18 cellular contexts compared by ENCODE assay signal in genomic region chr22:50182176-50183081, GRCh38. TPM values are rescaled to one million over a fixed set of nuclear protein-coding genes. Genes with fewer than 3 reads are reported as not detected.
DNase-seq lines count a peak whose midpoint lies in the region; ATAC-seq, FAIRE-seq and TF ChIP-seq lines count a peak whose summit lies in the region.
"Had no signal": no experiment of that assay in that cellular context is flagged by ENCODE, and none has a peak within 500 bp of the region (broad histone marks: within the 10 kb centered on the region; RNA-seq: fewer than 3 reads in every experiment).

No MANE protein-coding gene starts in this region.

- no peak for TF ChIP-seq RAD21 in liver (IDR thresholded peaks at IDR 0.05)

- no peaks in the 10 kb centered on the region for H3K27me3 Mint-ChIP-seq in MCF 10A (ENCODE audit: insufficient read depth, unreplicated experiment)
- peaks cover 13% of the 10 kb centered on the region for H3K27me3 Mint-ChIP-seq in T-helper 17 cell
- H3K27me3 Mint-ChIP-seq: type B pancreatic cell had no signal

- intact Hi-C loops in breast epithelium (cut with DNase I; ENCODE audit: low total_unique reads) = loop anchor here (10.0 kb wide), 1 partner anchor 228 kb away; no protein-coding TSS in a partner anchor
- intact Hi-C loops in MCF 10A (cut with micrococcal nuclease) = no loop called here
- intact Hi-C loops in upper lobe of right lung (cut with DNase I) = no loop called here

- WGBS in liver = 74% methylated on average over 31 of the region's 31 CpGs
- WGBS in small intestine, 3 donors = 75 to 79% (median 75%) methylated on average over 27 to 31 of the region's 31 CpGs

- H3K4me1 Mint-ChIP-seq in MCF 10A (ENCODE audit: insufficient read depth, unreplicated experiment) (no peaks in the 10 kb centered on the region), T-helper 17 cell (peaks cover 12% of the 10 kb centered on the region)

- POLR2A ChIA-PET in MCF 10A (lab: Yijun Ruan, JAX) = no interaction called here

- H3K4me3 ChIP-seq in breast epithelium (no peak overlapping the region), liver (ENCODE audit: low read depth in 1 of 3, low read length in 3 of 3) (no peak overlapping the region), upper lobe of right lung (no peak overlapping the region), small intestine (ENCODE audit: low read depth in 1 of 2, low read length in 2 of 2) (no peak overlapping the region)
- H3K4me3 ChIP-seq: ascending aorta had no signal

- H3K36me3 Mint-ChIP-seq in MCF 10A (ENCODE audit: insufficient read depth, unreplicated experiment) (no peaks in the 10 kb centered on the region), T-helper 17 cell (ENCODE audit: low read depth) (peaks cover 7% of the 10 kb centered on the region)
- H3K36me3 Mint-ChIP-seq: type B pancreatic cell had no signal

- no peak for FAIRE-seq in small intestine (lab: Jason Lieb, UNC)
- FAIRE-seq: HTR-8/SVneo had no signal

- no peaks in the 10 kb centered on the region for H3K36me3 ChIP-seq in breast epithelium
- H3K36me3 ChIP-seq in liver (ENCODE audit: control insufficient read depth in 4 of 4, insufficient read depth in 3 of 4, low read depth in 1 of 4, low read length in 3 of 4) = peaks cover 0 to 7% (median 0%) of the 10 kb centered on the region in 4 donors
- H3K36me3 ChIP-seq in upper lobe of right lung = no peaks in the 10 kb centered on the region
- no peaks in the 10 kb centered on the region for H3K36me3 ChIP-seq in small intestine (ENCODE audit: control insufficient read depth in 2 of 2, insufficient read depth in 2 of 2, low read length in 2 of 2)
- H3K36me3 ChIP-seq: ascending aorta had no signal

- H3K4me3 Mint-ChIP-seq in MCF 10A (ENCODE audit: unreplicated experiment) (no peak overlapping the region), T-helper 17 cell (peak overlapping the region; percentile 45)
- H3K4me3 Mint-ChIP-seq: mesothelial cell of epicardium, type B pancreatic cell had no signal

- no peak for TF ChIP-seq CTCF in breast epithelium (IDR thresholded peaks at IDR 0.05)
- TF ChIP-seq CTCF in MCF 10A (IDR thresholded peaks at IDR 0.05; ENCODE audit: unreplicated experiment) = no peak
- TF ChIP-seq CTCF in liver (IDR thresholded peaks at IDR 0.05; ENCODE audit: low read depth, low read length, missing input control) = no peak
- no peak for TF ChIP-seq CTCF in upper lobe of right lung (IDR thresholded peaks at IDR 0.05)

- H3K27me3 ChIP-seq in breast epithelium (no peaks in the 10 kb centered on the region), liver (ENCODE audit: control insufficient read depth in 4 of 4, insufficient read depth in 4 of 4, low read length in 3 of 4) (no peaks in the 10 kb centered on the region), upper lobe of right lung (no peaks in the 10 kb centered on the region), small intestine (ENCODE audit: control insufficient read depth in 2 of 2, insufficient read depth in 2 of 2, low read length in 2 of 2) (no peaks in the 10 kb centered on the region)
- H3K27me3 ChIP-seq: ascending aorta had no signal

- CTCF ChIA-PET in MCF 10A (lab: Yijun Ruan, JAX) = no interaction called here

- BruUV-seq in MCF 10A (replicated peaks; lab: Mats Ljungman, UMichigan) = no TSS peak

- no peaks in the 10 kb centered on the region for H3K9me3 Mint-ChIP-seq in MCF 10A (ENCODE audit: unreplicated experiment)
- H3K9me3 Mint-ChIP-seq: mesothelial cell of epicardium, type B pancreatic cell had no signal

- H3K9me3 ChIP-seq in breast epithelium = no peaks in the 10 kb centered on the region
- no peaks in the 10 kb centered on the region for H3K9me3 ChIP-seq in T-helper 17 cell (ENCODE audit: control insufficient read depth, low read length, poor library complexity, severe bottlenecking)
- no peaks in the 10 kb centered on the region for H3K9me3 ChIP-seq in liver (ENCODE audit: control insufficient read depth in 4 of 4, low read length in 3 of 4)
- no peaks in the 10 kb centered on the region for H3K9me3 ChIP-seq in upper lobe of right lung
- no peaks in the 10 kb centered on the region for H3K9me3 ChIP-seq in small intestine (ENCODE audit: control insufficient read depth, low read depth)
- H3K9me3 ChIP-seq: ascending aorta had no signal

- peak overlapping the region; percentile 62 to 75 for H3K27ac ChIP-seq in breast epithelium
- no peak overlapping the region for H3K27ac ChIP-seq in liver (ENCODE audit: low read depth in 1 of 2, low read length in 2 of 2)
- no peak overlapping the region for H3K27ac ChIP-seq in upper lobe of right lung
- H3K27ac ChIP-seq in small intestine (ENCODE audit: low read depth in 1 of 2, low read length in 1 of 2) = no peak overlapping the region
- H3K27ac ChIP-seq: ascending aorta had no signal

- H3K4me1 ChIP-seq in breast epithelium (peaks cover 5 to 7% of the 10 kb centered on the region in 2 donors), liver (ENCODE audit: control insufficient read depth in 4 of 4, insufficient read depth in 4 of 4, low read length in 3 of 4) (peaks cover 8 to 24% (median 16%) of the 10 kb centered on the region in 4 donors), upper lobe of right lung (peaks cover 28% of the 10 kb centered on the region), small intestine (ENCODE audit: control insufficient read depth in 2 of 2, insufficient read depth in 1 of 2, low read depth in 1 of 2, low read length in 1 of 2) (no peaks in the 10 kb centered on the region)

- ATAC-seq in T-helper 17 cell (no peak), upper lobe of right lung (peak; percentile 31), HG03565 (IDR thresholded peaks at IDR 0.05; ENCODE audit: unreplicated experiment) (no peak), GM18873 (IDR thresholded peaks at IDR 0.05; ENCODE audit: low FRiP score, unreplicated experiment) (no peak)

- no peak overlapping the region for H3K9ac ChIP-seq in liver (ENCODE audit: low read depth in 1 of 2, low read length in 2 of 2)

- no peak for TF ChIP-seq POLR2A in breast epithelium (IDR thresholded peaks at IDR 0.05)

- H3K27ac Mint-ChIP-seq in MCF 10A (ENCODE audit: low read depth, unreplicated experiment) = no peak overlapping the region
- no peak overlapping the region for H3K27ac Mint-ChIP-seq in T-helper 17 cell
- H3K27ac Mint-ChIP-seq: mesothelial cell of epicardium, type B pancreatic cell had no signal

- DNase-seq in breast epithelium (ENCODE audit: low spot score in 2 of 2) (peak; percentile 80 to 85), MCF 10A (ENCODE audit: unreplicated experiment) (no peak), T-helper 17 cell (no peak), upper lobe of right lung (peak; percentile 85), small intestine (no peak)
- DNase-seq: activated CD4-positive, alpha-beta T cell treated with anti-CD3 and anti-CD28 coated beads, Interleukin-2, amount 50 U/mL, for 1 hour; activated naive CD4-positive, alpha-beta T cell treated with Interleukin-2 at 50 U/mL for 16 hours; HCEC 1CT; NCI-H1436 treated with DMSO at 0.1 percent for 48 hours; NCI-H345; stimulated activated naive CD4-positive, alpha-beta T cell treated with Interleukin-2 at 50 U/mL for 16 hours had no signal

TF ChIP-seq in liver, 16 proteins besides CTCF, POLR2A, EP300 and RAD21:
- TF ChIP-seq FOXA1 (IDR thresholded peaks at IDR 0.05) = no peak
- TF ChIP-seq, protein P1, sequence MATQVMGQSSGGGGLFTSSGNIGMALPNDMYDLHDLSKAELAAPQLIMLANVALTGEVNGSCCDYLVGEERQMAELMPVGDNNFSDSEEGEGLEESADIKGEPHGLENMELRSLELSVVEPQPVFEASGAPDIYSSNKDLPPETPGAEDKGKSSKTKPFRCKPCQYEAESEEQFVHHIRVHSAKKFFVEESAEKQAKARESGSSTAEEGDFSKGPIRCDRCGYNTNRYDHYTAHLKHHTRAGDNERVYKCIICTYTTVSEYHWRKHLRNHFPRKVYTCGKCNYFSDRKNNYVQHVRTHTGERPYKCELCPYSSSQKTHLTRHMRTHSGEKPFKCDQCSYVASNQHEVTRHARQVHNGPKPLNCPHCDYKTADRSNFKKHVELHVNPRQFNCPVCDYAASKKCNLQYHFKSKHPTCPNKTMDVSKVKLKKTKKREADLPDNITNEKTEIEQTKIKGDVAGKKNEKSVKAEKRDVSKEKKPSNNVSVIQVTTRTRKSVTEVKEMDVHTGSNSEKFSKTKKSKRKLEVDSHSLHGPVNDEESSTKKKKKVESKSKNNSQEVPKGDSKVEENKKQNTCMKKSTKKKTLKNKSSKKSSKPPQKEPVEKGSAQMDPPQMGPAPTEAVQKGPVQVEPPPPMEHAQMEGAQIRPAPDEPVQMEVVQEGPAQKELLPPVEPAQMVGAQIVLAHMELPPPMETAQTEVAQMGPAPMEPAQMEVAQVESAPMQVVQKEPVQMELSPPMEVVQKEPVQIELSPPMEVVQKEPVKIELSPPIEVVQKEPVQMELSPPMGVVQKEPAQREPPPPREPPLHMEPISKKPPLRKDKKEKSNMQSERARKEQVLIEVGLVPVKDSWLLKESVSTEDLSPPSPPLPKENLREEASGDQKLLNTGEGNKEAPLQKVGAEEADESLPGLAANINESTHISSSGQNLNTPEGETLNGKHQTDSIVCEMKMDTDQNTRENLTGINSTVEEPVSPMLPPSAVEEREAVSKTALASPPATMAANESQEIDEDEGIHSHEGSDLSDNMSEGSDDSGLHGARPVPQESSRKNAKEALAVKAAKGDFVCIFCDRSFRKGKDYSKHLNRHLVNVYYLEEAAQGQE (IDR thresholded peaks at IDR 0.05) = no peak
- no peak for TF ChIP-seq EGR1 (IDR thresholded peaks at IDR 0.05; ENCODE audit: low read depth in 2 of 2)
- peak; percentile 13 for TF ChIP-seq SP1 (IDR thresholded peaks at IDR 0.05)
- no peak for TF ChIP-seq TAF1 (conservative IDR thresholded peaks at IDR 0.05)
- TF ChIP-seq RXRA (IDR thresholded peaks at IDR 0.05) = no peak
- TF ChIP-seq JUND (IDR thresholded peaks at IDR 0.05) = no peak
- peak in 1 of 2 donors; percentile 13 for TF ChIP-seq HNF4A (conservative IDR thresholded peaks at IDR 0.05)
- no peak for TF ChIP-seq YY1 (IDR thresholded peaks at IDR 0.05)

RNA-seq across cellular contexts. Expression of gene TRABD, which starts 3.3 kb away (rescaled TPM):
- 10 to 100 TPM; 17.3 to 35.7 (median 28.2) TPM for total RNA-seq in breast epithelium
- total RNA-seq in MCF 10A (2022) = 60.6 and 63.8 TPM in 2 replicates
- 100 to 1,000 TPM; 141 to 158 TPM for total RNA-seq in T-helper 17 cell
- 10 to 100 TPM; 10.5 to 18.3 TPM for total RNA-seq in liver
- 10 to 100 TPM; 14.4 to 29.7 TPM for polyA plus RNA-seq in liver
- 36.5 TPM for total RNA-seq in upper lobe of right lung
- 10 to 100 TPM; 63.1 to 84.6 (median 70.8) TPM for polyA plus RNA-seq in small intestine

RNA-seq across cellular contexts. Expression of gene PANX2, which starts 11.9 kb away (rescaled TPM):
- total RNA-seq in breast epithelium (1 to 10 TPM in 2 of 3 donors, under 1 TPM in 1; 0.64 to 2.0 (median 1.8) TPM), MCF 10A (2022) (0.77 and 2.7 TPM in 2 replicates), T-helper 17 cell (under 1 TPM in 1 of 2 donors, not detected in 1; 0.29 TPM), liver (1 to 10 TPM in 1 of 2 donors, under 1 TPM in 1; 0.56 to 2.3 TPM), upper lobe of right lung (3.0 TPM)
- polyA plus RNA-seq in liver (10 to 100 TPM in 1 of 2 donors, under 1 TPM in 1; 0.39 to 14.8 TPM), small intestine (under 1 TPM in 1 of 3 donors, not detected in 2; 0.36 TPM)

RNA-seq across cellular contexts. Expression of gene SELENOO, which starts 18.4 kb away (rescaled TPM):
- total RNA-seq in breast epithelium (10 to 100 TPM; 24.3 to 32.3 (median 31.8) TPM), MCF 10A (2022) (16.1 and 21.9 TPM in 2 replicates), T-helper 17 cell (10 to 100 TPM; 27.4 to 29.5 TPM), liver (10 to 100 TPM; 16.4 to 58.9 TPM), upper lobe of right lung (17.6 TPM)
- polyA plus RNA-seq in liver (10 to 100 TPM; 25.5 to 59.2 TPM), small intestine (10 to 100 TPM; 23.6 to 94.6 (median 90.8) TPM)

Comparison
In these comparisons a context has a peak if more than half of its experiments do, and no peak if none do; other contexts are left out.
1. DNase-seq: peak in breast epithelium (2 of 2) and upper lobe of right lung (single experiment); none in MCF 10A (single experiment), T-helper 17 cell (0 of 3) and small intestine (single experiment).
2. H3K27ac ChIP-seq: peak in breast epithelium (2 of 2); none in liver (0 of 2), upper lobe of right lung (single experiment) and small intestine (0 of 2).